ENCODE assay signal across 9 cellular contexts in genomic region chr1:21508580-21509350, GRCh38. TPM values are rescaled to one million over a fixed set of nuclear protein-coding genes. Genes with fewer than 3 reads are reported as not detected.
DNase-seq lines count a peak whose midpoint lies in the region; ATAC-seq, FAIRE-seq and TF ChIP-seq lines count a peak whose summit lies in the region.
"Had no signal": no experiment of that assay in that cellular context is flagged by ENCODE, and none has a peak within 500 bp of the region (broad histone marks: within the 10 kb centered on the region; RNA-seq: fewer than 3 reads in every experiment).

No MANE protein-coding gene starts in this region.

- no peak overlapping the region for H3K27ac Mint-ChIP-seq in CD4-positive, alpha-beta T cell
- H3K27ac Mint-ChIP-seq in T-helper 2 cell treated with Interferon-gamma antibody and Interleukin-4, amounts not matched to agents 5 μg/mL and 100 μg/mL, for 36 hours: no peak overlapping the region

- H3K9me3 ChIP-seq in CD4-positive, alpha-beta T cell (ENCODE audit: control insufficient read depth, low read length): no peaks in the 10 kb centered on the region
- H3K9me3 ChIP-seq in HUES6 (ENCODE audit: control insufficient read depth, insufficient read depth, low read depth, low read length) (no peaks in the 10 kb centered on the region), K562 (replicated peaks; ENCODE audit: control insufficient read depth, insufficient read depth, low read depth, low read length) (no peaks in the 10 kb centered on the region)

- peaks cover 9% of the 10 kb centered on the region; the same call in 1 of the 2 replicates for H4K20me1 ChIP-seq in K562 (replicated peaks; ENCODE audit: control insufficient read depth, insufficient read depth, low read length)

- no peak for TF ChIP-seq CTCF in CD4-positive, alpha-beta T cell (IDR thresholded peaks at IDR 0.05)
- TF ChIP-seq CTCF in K562 (IDR thresholded peaks at IDR 0.05 in 2 of 3, conservative IDR thresholded peaks at IDR 0.05 in 1 of 3; ENCODE audit: insufficient read depth in 2 of 3, low read depth in 1 of 3, low read length in 3 of 3): peak; percentile 64 to 82 (median 75)

- intact Hi-C loops in CD4-positive, alpha-beta T cell (cut with DNase I, micrococcal nuclease): loop anchor here in 1 of 2 experiments (1.0 to 2.0 kb wide), 2 partner anchors 150 to 456 kb away; no protein-coding TSS in a partner anchor
- intact Hi-C loops in K562 (cut with micrococcal nuclease): no loop called here

- peak overlapping the region; percentile 54 for H3K4me2 ChIP-seq in K562 (ENCODE audit: insufficient read depth, low read length)

- H3K9ac ChIP-seq in HUES6 (ENCODE audit: low read length): peak overlapping the region; percentile 7
- peak overlapping the region in 1 of 2 experiments; percentile 62; a peak in 1 of 4 replicates for H3K9ac ChIP-seq in K562 (ENCODE audit: insufficient read depth in 1 of 2, low read depth in 2 of 2, low read length in 2 of 2)

- BruUV-seq in K562 (replicated peaks; lab: Mats Ljungman, UMichigan): no TSS peak

- H3K79me2 ChIP-seq in K562 (ENCODE audit: control insufficient read depth, insufficient read depth, low read length): no peaks in the 10 kb centered on the region

- WGBS in K562 (ENCODE audit: insufficient coverage, low coverage, missing lambda C conversion rate): 8% methylated on average over 24 of the region's 45 CpGs

- no peak for FAIRE-seq in K562 (lab: Jason Lieb, UNC)

- H3K4me3 Mint-ChIP-seq in CD4-positive, alpha-beta T cell: peak overlapping the region; percentile 79
- peak overlapping the region; percentile 67 for H3K4me3 Mint-ChIP-seq in T-helper 2 cell treated with Interferon-gamma antibody and Interleukin-4, amounts not matched to agents 5 μg/mL and 100 μg/mL, for 36 hours

- H3K27ac ChIP-seq in CD4-positive, alpha-beta T cell (ENCODE audit: low read depth, low read length): no peak overlapping the region
- H3K27ac ChIP-seq in HUES6 (ENCODE audit: low read depth, low read length): no peak overlapping the region
- no peak overlapping the region for H3K27ac ChIP-seq in K562 (ENCODE audit: extremely low read depth, low read depth, low read length)

- H3K9me3 Mint-ChIP-seq in CD4-positive, alpha-beta T cell: no peaks in the 10 kb centered on the region
- no peaks in the 10 kb centered on the region for H3K9me3 Mint-ChIP-seq in T-helper 2 cell treated with Interferon-gamma antibody and Interleukin-4, amounts not matched to agents 5 μg/mL and 100 μg/mL, for 36 hours

- H3K27me3 Mint-ChIP-seq in CD4-positive, alpha-beta T cell: peaks cover 69% of the 10 kb centered on the region
- H3K27me3 Mint-ChIP-seq in T-helper 2 cell treated with Interferon-gamma antibody and Interleukin-4, amounts not matched to agents 5 μg/mL and 100 μg/mL, for 36 hours (ENCODE audit: low read depth): peaks cover 40% of the 10 kb centered on the region

- CTCF ChIA-PET in CD4-positive, alpha-beta T cell (lab: Charles Lee): interaction anchor here (1.3 kb wide), 1 partner anchor 150 kb away, joined by 3 read pairs; no protein-coding TSS in a partner anchor
- CTCF ChIA-PET in K562 (lab: Yijun Ruan, JAX; ENCODE audit: low intra/inter-chr PET ratio): interaction anchor here (0.5 to 1.9 kb wide), 5 partner anchors 26 to 360 kb away, joined by 3 to 8 read pairs (median 3); no protein-coding TSS in a partner anchor

- peak; percentile 91 for ATAC-seq in CD4-positive, alpha-beta T cell (ENCODE audit: poor library complexity)
- ATAC-seq in K562 (peak; percentile 97), GM21786 (IDR thresholded peaks at IDR 0.05; ENCODE audit: unreplicated experiment) (no peak)

- no peaks in the 10 kb centered on the region for H3K36me3 Mint-ChIP-seq in CD4-positive, alpha-beta T cell (ENCODE audit: low read depth)
- H3K36me3 Mint-ChIP-seq in T-helper 2 cell treated with Interferon-gamma antibody and Interleukin-4, amounts not matched to agents 5 μg/mL and 100 μg/mL, for 36 hours (ENCODE audit: low read depth): no peaks in the 10 kb centered on the region

- peaks cover 25% of the 10 kb centered on the region for H3K4me1 ChIP-seq in HUES6 (ENCODE audit: control insufficient read depth, insufficient read depth, low read length)
- H3K4me1 ChIP-seq in K562 (replicated peaks in 1 of 2; ENCODE audit: control insufficient read depth in 2 of 2, insufficient read depth in 2 of 2, low read length in 2 of 2): peaks cover 0 to 14% of the 10 kb centered on the region in 2 experiments; a peak in 3 of 5 replicates

- TF ChIP-seq EP300 in K562 (IDR thresholded peaks at IDR 0.05; ENCODE audit: low read length): no peak

- no peak for TF ChIP-seq POLR2A in K562 (conservative IDR thresholded peaks at IDR 0.05)

- no peaks in the 10 kb centered on the region for H3K36me3 ChIP-seq in HUES6 (ENCODE audit: control insufficient read depth, insufficient read depth, low read length)
- no peaks in the 10 kb centered on the region for H3K36me3 ChIP-seq in K562 (ENCODE audit: control insufficient read depth, insufficient read depth, low read length)

- H3K27me3 ChIP-seq in CD4-positive, alpha-beta T cell (ENCODE audit: control insufficient read depth, insufficient read depth, low read length): peaks cover 48% of the 10 kb centered on the region
- H3K27me3 ChIP-seq in HUES6 (ENCODE audit: control insufficient read depth, insufficient read depth, low read length) (peaks cover 11% of the 10 kb centered on the region), K562 (ENCODE audit: control insufficient read depth in 2 of 2, insufficient read depth in 2 of 2, low read length in 2 of 2) (peaks cover 30 to 45% of the 10 kb centered on the region in 2 experiments)

- in situ Hi-C loops in K562 (cut with MboI): loop anchor here (25.0 kb wide), 1 partner anchor 154 kb away; the partner anchor contains the start of gene RAP1GAP

- H3K4me3 ChIP-seq in HUES6 (ENCODE audit: low read depth, low read length): peak overlapping the region; percentile 50
- H3K4me3 ChIP-seq in K562: no peak overlapping the region

- peaks cover 19% of the 10 kb centered on the region for H3K4me1 Mint-ChIP-seq in CD4-positive, alpha-beta T cell (ENCODE audit: low read depth)
- peaks cover 4% of the 10 kb centered on the region for H3K4me1 Mint-ChIP-seq in T-helper 2 cell treated with Interferon-gamma antibody and Interleukin-4, amounts not matched to agents 5 μg/mL and 100 μg/mL, for 36 hours (ENCODE audit: low read depth)

- peak; percentile 44 to 74 for TF ChIP-seq RAD21 in K562 (CRISPR knock-in tag; conservative IDR thresholded peaks at IDR 0.05 in 1 of 2, IDR thresholded peaks at IDR 0.05 in 1 of 2)

- no peaks in the 10 kb centered on the region for H3K9me1 ChIP-seq in K562 (ENCODE audit: control insufficient read depth, insufficient read depth, low read length)

- H2AFZ ChIP-seq in K562 (ENCODE audit: low read depth, low read length): peak overlapping the region; percentile 66

- peak; percentile 25 to 70 (median 52) for DNase-seq in CD4-positive, alpha-beta T cell
- peak; percentile 64 for DNase-seq in T-helper 2 cell treated with Interferon-gamma antibody and Interleukin-4, amounts not matched to agents 5 μg/mL and 100 μg/mL, for 36 hours (ENCODE audit: low spot score)
- DNase-seq in K562 (ENCODE audit: extremely low read depth in 1 of 4, low spot score in 3 of 4): peak; percentile 82 to 98 (median 94)
- DNase-seq in iPS-NIHi7 (ENCODE audit: extremely low spot score): peak; percentile 96
- DNase-seq in stimulated activated CD4-positive, alpha-beta T cell treated with anti-CD3 and anti-CD28 coated beads, Interleukin-15, amount 100 ng/mL, for 24 hours: peak; percentile 84
- no peak for DNase-seq in AML-193 (lab: John Stamatoyannopoulos, UW)

- POLR2A ChIA-PET in CD4-positive, alpha-beta T cell (lab: Charles Lee): no interaction called here
- POLR2A ChIA-PET in K562 (lab: Yijun Ruan, JAX): interaction anchor here (0.5 to 1.0 kb wide), 5 partner anchors 8 to 887 kb away, joined by 3 to 5 read pairs (median 3); no protein-coding TSS in a partner anchor

TF ChIP-seq in K562, 482 proteins besides CTCF, POLR2A, EP300 and RAD21 (continues in another document):
- TF ChIP-seq TEAD4 (IDR thresholded peaks at IDR 0.05; ENCODE audit: low read length): no peak
- peak; percentile 48; the same call in 1 of the 2 replicates for TF ChIP-seq TEAD4 (CRISPR knock-in tag; IDR thresholded peaks at IDR 0.05; ENCODE audit: borderline replicate concordance)
- 0 out of 2 replicates have a peak, but pooled peaks have one; percentile 12 for TF ChIP-seq SMARCA5 (IDR thresholded peaks at IDR 0.05)
- TF ChIP-seq HDAC3 (IDR thresholded peaks at IDR 0.05; ENCODE audit: borderline replicate concordance, partially characterized antibody): no peak

RNA-seq across cellular contexts. Expression of gene ALPL, which starts 0.5 kb away (rescaled TPM):
- not detected for total RNA-seq in CD4-positive, alpha-beta T cell
- total RNA-seq in K562 (2011; cell fraction: chromatin; rRNA removed; ENCODE audit: low replicate concordance): 0.40 and 0.95 TPM in 2 replicates
- total RNA-seq in K562 (2011; cell fraction: nucleolus; rRNA removed): 0.13 and 0.33 TPM in 2 replicates
- total RNA-seq in K562 (2011; cell fraction: nucleoplasm; rRNA removed): 0.29 and 0.38 TPM in 2 replicates
- total RNA-seq in K562 (2014; rRNA removed) (0.12 and 0.14 TPM in 2 replicates), K562 (2014; rRNA removed; fragmentation: Illumina TruSeq; extraction: Trizol) (not detected in 2 replicates), K562 (2015; rRNA removed; fragmentation: Illumina TruSeq; extraction: Trizol) (not detected in 2 replicates), K562 (2021) (0.22 and 0.38 TPM in 2 replicates)
- polyA plus RNA-seq in K562 (2011; rRNA removed) (0.18 and 0.49 TPM in 2 replicates), K562 (2014; fragmentation: Illumina TruSeq; extraction: Trizol) (0.11 and 0.22 TPM in 2 replicates), K562 (2014; fragmentation: Nextera tagmentation; extraction: Ambion mirVana) (under 1 TPM in 1 of 2 experiments, not detected in 1; 0.04 TPM), K562 (2014; rRNA removed) (0.07 TPM in 1 of 2 replicates, not detected in the other)
- 0.37 and 0.40 TPM in 2 replicates for polyA plus RNA-seq in K562 (2011; cell fraction: cytosol; rRNA removed)
- polyA plus RNA-seq in K562 (2011; cell fraction: nucleus; rRNA removed): 0.16 and 0.18 TPM in 2 replicates
- 0.18 and 0.25 TPM in 2 replicates for polyA plus RNA-seq in K562 (2012)
- 0.07 and 0.15 TPM in 2 replicates for polyA minus RNA-seq in K562 (2011; rRNA and poly(A)+ RNA removed)
- polyA minus RNA-seq in K562 (2011; cell fraction: cytosol; rRNA and poly(A)+ RNA removed): not detected in 2 replicates
- 0.56 TPM in 1 of 2 replicates, not detected in the other for polyA minus RNA-seq in K562 (2011; cell fraction: nucleus; rRNA and poly(A)+ RNA removed)
- total RNA-seq: HT1080 had no signal

Comparison
In these comparisons a context has a peak if more than half of its experiments do, and no peak if none do; other contexts are left out.
1. DNase-seq: peak in CD4-positive, alpha-beta T cell (10 of 10), T-helper 2 cell treated with Interferon-gamma antibody and Interleukin-4, amounts not matched to agents 5 μg/mL and 100 μg/mL, for 36 hours (single experiment), K562 (4 of 4), iPS-NIHi7 (single experiment) and stimulated activated CD4-positive, alpha-beta T cell treated with anti-CD3 and anti-CD28 coated beads, Interleukin-15, amount 100 ng/mL, for 24 hours (single experiment); none in AML-193 (0 of 2).